Comparison of ENCODE assay signal across 32 cellular contexts in the genomic region with DNA sequence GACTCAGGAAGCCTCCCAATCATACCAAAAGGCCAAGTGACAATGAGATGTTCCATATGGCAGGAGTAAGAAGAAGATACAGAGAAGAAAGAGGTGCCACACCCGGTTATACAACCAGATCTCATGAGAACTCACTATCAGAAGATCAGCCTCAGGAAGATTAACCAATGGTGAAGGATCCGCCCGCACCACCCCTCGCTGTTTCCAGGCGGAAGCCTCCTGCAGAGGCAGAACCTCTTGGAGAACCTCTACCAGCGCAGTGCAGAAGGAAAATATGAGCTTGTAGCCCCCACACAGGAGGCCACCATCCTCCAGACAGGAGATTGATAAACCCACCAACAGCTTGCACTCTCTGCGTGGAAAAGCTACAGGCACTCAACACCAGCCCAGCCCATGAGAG.
"Had no signal": no experiment of that assay in that cellular context is flagged by ENCODE, and none has a peak within 500 bp of the region (broad histone marks: within the 10 kb centered on the region; RNA-seq: fewer than 3 reads in every experiment).

No MANE protein-coding gene starts in this region.

- H3K9me3 ChIP-seq: adrenal gland, ascending aorta, body of pancreas, breast epithelium had no signal

- FAIRE-seq: astrocyte, bronchial epithelial cell had no signal

- H3K27me3 ChIP-seq: adrenal gland, ascending aorta, body of pancreas, brain microvascular endothelial cell, breast epithelium, cardiac muscle cell had no signal

- H3K27ac ChIP-seq: adrenal gland, ascending aorta, body of pancreas, brain microvascular endothelial cell, breast epithelium, cardiac muscle cell had no signal

- H3K36me3 ChIP-seq: adrenal gland, ascending aorta, brain microvascular endothelial cell, breast epithelium, cardiac muscle cell had no signal

- DNase-seq: activated effector memory CD4-positive, alpha-beta T cell treated with anti-CD3 and anti-CD28 coated beads, Interleukin-2, amount 50 U/mL, for 16 hours; activated effector memory CD4-positive, alpha-beta T cell treated with Interleukin-2 at 50 U/mL for 16 hours; activated gamma-delta T cell; activated gamma-delta T cell treated with Interleukin-2 at 50 U/mL for 16 hours; activated naive CD4-positive, alpha-beta T cell; activated naive CD4-positive, alpha-beta T cell treated with anti-CD3 and anti-CD28 coated beads for 36 hours; activated naive CD4-positive, alpha-beta T cell treated with anti-CD3 and anti-CD28 coated beads, Interleukin-2, amount 10 ng/mL, durations not matched to agents 7 days and 5 days; activated naive CD4-positive, alpha-beta T cell treated with anti-CD3 and anti-CD28 coated beads, Interleukin-2, amount 50 U/mL, for 16 hours; activated naive CD4-positive, alpha-beta T cell treated with Interleukin-2 at 50 U/mL for 16 hours; activated naive CD8-positive, alpha-beta T cell treated with anti-CD3 and anti-CD28 coated beads for 36 hours; activated naive CD8-positive, alpha-beta T cell treated with anti-CD3 and anti-CD28 coated beads, Interleukin-2, amount 10 ng/mL, durations not matched to agents 7 days and 5 days; activated naive CD8-positive, alpha-beta T cell treated with anti-CD3 and anti-CD28 coated beads, Interleukin-2, amount 50 U/mL, for 24 hours; activated T-cell treated with anti-CD3 and anti-CD28 coated beads, Interleukin-2, amount 50 U/mL, for 1 hour; activated T-cell treated with anti-CD3 and anti-CD28 coated beads, Interleukin-2, amount 50 U/mL, for 24 hours; activated T-cell treated with anti-CD3 and anti-CD28 coated beads, Interleukin-2, amount 50 U/mL, for 4 hours; activated T-cell treated with anti-CD3 and anti-CD28 coated beads, Interleukin-2, amount 50 U/mL, for 48 hours; activated T-cell treated with anti-CD3 and anti-CD28 coated beads, Interleukin-2, amount 50 U/mL, for 72 hours; adrenal gland; amniotic stem cell; anterior cingulate cortex; aorta; body of pancreas; brain microvascular endothelial cell; central memory CD4-positive, alpha-beta T cell; cerebellar nuclear complex had no signal

- H3K4me1 ChIP-seq: adrenal gland, ascending aorta, body of pancreas, breast epithelium had no signal

- ATAC-seq: activated naive CD4-positive, alpha-beta T cell treated with anti-CD3 and anti-CD28 coated beads, Interleukin-2, amount 50 U/mL, for 72 hours; activated naive CD8-positive, alpha-beta T cell treated with anti-CD3 and anti-CD28 coated beads, Interleukin-2, amount 50 U/mL, for 24 hours; activated T-cell treated with anti-CD3 and anti-CD28 coated beads, Interleukin-2, amount 50 U/mL, for 4 hours; activated T-cell treated with anti-CD3 and anti-CD28 coated beads, Interleukin-2, amount 50 U/mL, for 72 hours; activated T-helper 17 cell treated with anti-CD3 and anti-CD28 coated beads, Interleukin-2, amount 50 U/mL, for 72 hours; body of pancreas had no signal

- H3K4me3 ChIP-seq: adrenal gland, ascending aorta, body of pancreas, breast epithelium, cardiac muscle cell had no signal
